In genomic region chr22:19488884-19489843, GRCh38 we compare ENCODE assay signal across 2 cellular contexts.
TF ChIP-seq lines count a peak whose summit lies in the region.

No MANE protein-coding gene starts in this region.

TF ChIP-seq in IMR-90, 13 proteins besides CTCF, POLR2A, EP300 and RAD21:
- TF ChIP-seq SMC3 (IDR thresholded peaks at IDR 0.05; ENCODE audit: low read depth, low read length) (no peak), BHLHE40 (IDR thresholded peaks at IDR 0.05; ENCODE audit: low read depth, low read length) (no peak), MAZ (IDR thresholded peaks at IDR 0.05; ENCODE audit: borderline replicate concordance, low read depth, low read length) (no peak), MXI1 (IDR thresholded peaks at IDR 0.05; ENCODE audit: borderline replicate concordance, low read depth, low read length) (no peak), FOS (IDR thresholded peaks at IDR 0.05; ENCODE audit: low read depth, low read length) (no peak), CHD1 (IDR thresholded peaks at IDR 0.05; ENCODE audit: low read depth, low read length) (no peak), MAFK (IDR thresholded peaks at IDR 0.05; ENCODE audit: low read depth, low read length) (no peak), ELK1 (IDR thresholded peaks at IDR 0.05; ENCODE audit: borderline replicate concordance, low read depth, low read length) (no peak)

TF ChIP-seq in GM12878, 131 proteins besides CTCF, POLR2A, EP300 and RAD21:
- TF ChIP-seq SPI1 (IDR thresholded peaks at IDR 0.05; ENCODE audit: borderline replicate concordance, insufficient read depth, low read depth, low read length), result no peak
- no peak for TF ChIP-seq CBX5 (IDR thresholded peaks at IDR 0.05; ENCODE audit: low read depth)
- TF ChIP-seq PAX5 (IDR thresholded peaks at IDR 0.05; ENCODE audit: borderline replicate concordance, low read depth, low read length), result no peak
- no peak for TF ChIP-seq ATF3 (IDR thresholded peaks at IDR 0.05; ENCODE audit: borderline replicate concordance, extremely low read depth, low read depth, low read length)
- TF ChIP-seq RB1 (IDR thresholded peaks at IDR 0.05; ENCODE audit: borderline replicate concordance), result no peak
- no peak for TF ChIP-seq PRDM15 (CRISPR knock-in tag; IDR thresholded peaks at IDR 0.05)
- no peak for TF ChIP-seq NRF1 (conservative IDR thresholded peaks at IDR 0.05; ENCODE audit: low read depth, low read length)
- no peak for TF ChIP-seq JUND (IDR thresholded peaks at IDR 0.05; ENCODE audit: low read depth, low read length)
- no peak for TF ChIP-seq ZBTB40 (IDR thresholded peaks at IDR 0.05; ENCODE audit: borderline replicate concordance)
- no peak for TF ChIP-seq MTA2 (IDR thresholded peaks at IDR 0.05; ENCODE audit: low read depth)
- TF ChIP-seq CHD4 (IDR thresholded peaks at IDR 0.05), result no peak
- TF ChIP-seq NFYA (IDR thresholded peaks at IDR 0.05; ENCODE audit: borderline replicate concordance, low read depth, low read length), result no peak
- no peak for TF ChIP-seq ZNF24 (IDR thresholded peaks at IDR 0.05)
- no peak for TF ChIP-seq SREBF1 (IDR thresholded peaks at IDR 0.05; ENCODE audit: low read length)
- TF ChIP-seq CHD1 (IDR thresholded peaks at IDR 0.05; ENCODE audit: low read depth, low read length), result no peak
- TF ChIP-seq EZH2 (IDR thresholded peaks at IDR 0.05; ENCODE audit: borderline replicate concordance, control insufficient read depth, low read depth, low read length), result no peak
- TF ChIP-seq ZBTB33 (IDR thresholded peaks at IDR 0.05), result no peak
- no peak for TF ChIP-seq TBL1XR1 (IDR thresholded peaks at IDR 0.05; ENCODE audit: low read depth, low read length)
- no peak for TF ChIP-seq NR2C2 (IDR thresholded peaks at IDR 0.05; ENCODE audit: borderline replicate concordance, control insufficient read depth, insufficient read length, low read depth)
- no peak for TF ChIP-seq HDAC2 (IDR thresholded peaks at IDR 0.05)
